In genomic region chr19:38618590-38619360, GRCh38 we compare ENCODE assay signal across 8 cellular contexts. TPM values are rescaled to one million over a fixed set of nuclear protein-coding genes. Genes with fewer than 3 reads are reported as not detected.
DNase-seq lines count a peak whose midpoint lies in the region; ATAC-seq and TF ChIP-seq lines count a peak whose summit lies in the region.

Gene EIF3K (plus strand): TSS chr19:38619188. CDS start chr19:38619269, 81 bp downstream.

- TF ChIP-seq CTCF in OCI-LY7 (conservative IDR thresholded peaks at IDR 0.05; ENCODE audit: low read length) (no peak), endothelial cell (IDR thresholded peaks at IDR 0.05; ENCODE audit: unreplicated experiment) (no peak), mesothelial cell of epicardium (IDR thresholded peaks at IDR 0.05; ENCODE audit: unreplicated experiment) (no peak)

- H2AFZ ChIP-seq in OCI-LY7 (ENCODE audit: low read length), result peak within 1 kb of the TSS; percentile 26; the same call in 1 of the 2 replicates

- no TSS peak for BruUV-seq in OCI-LY7 (replicated peaks; lab: Mats Ljungman, UMichigan)

- H3K4me1 ChIP-seq in OCI-LY7 (ENCODE audit: insufficient read depth, low read length, poor library complexity, severe bottlenecking), result peaks cover 37% of the 10 kb centered on the region

- H3K9me3 Mint-ChIP-seq in endothelial cell (ENCODE audit: unreplicated experiment), result no peaks in the 10 kb centered on the region
- no peaks in the 10 kb centered on the region for H3K9me3 Mint-ChIP-seq in mesothelial cell of epicardium

- DNase-seq in Caki2 (ENCODE audit: low read depth) (peak; percentile 99), HuH-7.5 (ENCODE audit: low spot score) (peak; percentile 97), OCI-LY7 (ENCODE audit: low spot score) (peak; percentile 99), activated T-cell treated with anti-CD3 and anti-CD28 coated beads for 1 hour (ENCODE audit: low read depth) (peak; percentile 99), endothelial cell (ENCODE audit: low spot score) (peak; percentile 99), mesothelial cell of epicardium (ENCODE audit: low spot score in 2 of 2, unreplicated experiment in 2 of 2) (peak; percentile 98 to 100)
- DNase-seq in stimulated activated CD8-positive, alpha-beta memory T cell treated with anti-CD3 and anti-CD28 coated beads, Interleukin-15, amount 100 ng/mL, for 48 hours (ENCODE audit: low read depth in 2 of 2), result peak; percentile 97 to 98

- no peaks in the 10 kb centered on the region for H3K9me3 ChIP-seq in OCI-LY7 (ENCODE audit: low read length)

- H3K4me1 Mint-ChIP-seq in endothelial cell (ENCODE audit: unreplicated experiment), result peaks cover 22% of the 10 kb centered on the region
- H3K4me1 Mint-ChIP-seq in mesothelial cell of epicardium, result peaks cover 22% of the 10 kb centered on the region

- POLR2A ChIA-PET in OCI-LY7 (lab: Charles Lee), result interaction anchor here (0.6 to 2.3 kb wide), 11 partner anchors 15 to 239 kb away, joined by 3 to 13 read pairs (median 4); partner anchors contain the start of gene ACTN4

- ATAC-seq in GM21515 (IDR thresholded peaks at IDR 0.05; ENCODE audit: unreplicated experiment), result peak; percentile 52

- H3K4me2 ChIP-seq in OCI-LY7 (ENCODE audit: low read length), result peak within 1 kb of the TSS; percentile 99

- peaks cover 62% of the 10 kb centered on the region for H3K79me2 ChIP-seq in OCI-LY7 (ENCODE audit: insufficient read depth, low read depth, low read length)

- CTCF ChIA-PET in OCI-LY7 (lab: Charles Lee; ENCODE audit: unreplicated experiment), result interaction anchor here (0.5 to 1.4 kb wide), 3 partner anchors 18 to 312 kb away, joined by 3 to 4 read pairs (median 3); partner anchors contain the start of genes MRPS12 and SARS2

- H3K27me3 Mint-ChIP-seq in endothelial cell (ENCODE audit: unreplicated experiment) (peaks cover 18% of the 10 kb centered on the region), mesothelial cell of epicardium (ENCODE audit: low read depth) (no peaks in the 10 kb centered on the region)

- peak within 1 kb of the TSS; percentile 87 for H3K27ac ChIP-seq in OCI-LY7 (ENCODE audit: low read depth, low read length, poor library complexity, severe bottlenecking)

- H3K27ac Mint-ChIP-seq in endothelial cell (ENCODE audit: unreplicated experiment) (peak within 1 kb of the TSS; percentile 100), mesothelial cell of epicardium (peak within 1 kb of the TSS; percentile 98)

- intact Hi-C loops in OCI-LY7 (cut with micrococcal nuclease; ENCODE audit: unreplicated experiment), result loop anchor here (1.0 to 5.0 kb wide), 5 partner anchors 62 to 282 kb away; partner anchors contain the start of gene FAM98C

- H3K36me3 ChIP-seq in OCI-LY7 (ENCODE audit: insufficient read depth, low read length), result peaks cover 56% of the 10 kb centered on the region

- peaks cover 11% of the 10 kb centered on the region; the same call in 1 of the 2 replicates for H4K20me1 ChIP-seq in OCI-LY7 (ENCODE audit: insufficient read depth, low read length)

- no peaks in the 10 kb centered on the region for H3K9me2 ChIP-seq in OCI-LY7 (ENCODE audit: insufficient read depth, low read length)

- peaks cover 24% of the 10 kb centered on the region for H3K36me3 Mint-ChIP-seq in endothelial cell (ENCODE audit: low read depth, unreplicated experiment)
- peaks cover 11% of the 10 kb centered on the region for H3K36me3 Mint-ChIP-seq in mesothelial cell of epicardium

- H3K4me3 ChIP-seq in OCI-LY7 (ENCODE audit: low read depth, low read length, poor library complexity, severe bottlenecking), result peak within 1 kb of the TSS; percentile 92

- peak within 1 kb of the TSS; percentile 100 for H3K4me3 Mint-ChIP-seq in endothelial cell (ENCODE audit: unreplicated experiment)
- peak within 1 kb of the TSS; percentile 96 for H3K4me3 Mint-ChIP-seq in mesothelial cell of epicardium

- in situ Hi-C loops in Caki2 (cut with HindIII; ENCODE audit: low pct_unique_long_range_greater_than_20kb, low sequenced_read_pairs), result no loop called here

RNA-seq across cellular contexts. Expression of gene EIF3K, which starts in this region (rescaled TPM):
- total RNA-seq in Caki2 (2014; rRNA removed; shearing (Covaris generic); ENCODE audit: low replicate concordance), result 642 and 878 TPM in 2 replicates
- total RNA-seq in OCI-LY7 (2014; rRNA removed; shearing (Covaris generic)), result 321 and 325 TPM in 2 replicates
- total RNA-seq in OCI-LY7 (2022), result 353 and 364 TPM in 2 replicates
- 469 TPM for total RNA-seq in endothelial cell (ENCODE audit: unreplicated experiment)
- 198 to 213 TPM (median 201 TPM) in 3 replicates for total RNA-seq in mesothelial cell of epicardium

Comparison
In these comparisons a context has a peak if more than half of its experiments do, and no peak if none do; other contexts are left out.
1. Peak in every context shown above with its lines: DNase-seq, ATAC-seq, H3K4me3 ChIP-seq and H3K27ac ChIP-seq.